8 cellular contexts compared by ENCODE assay signal in genomic region chr9:74016004-74016403, GRCh38.
"Had no signal": no experiment of that assay in that cellular context is flagged by ENCODE, and none has a peak within 500 bp of the region (broad histone marks: within the 10 kb centered on the region; RNA-seq: fewer than 3 reads in every experiment).

No MANE protein-coding gene starts in this region.

- H3K36me3 ChIP-seq: HAP-1 had no signal

- DNase-seq: GM23248, GOT3, H7, HFFc6, IMR-90 had no signal

- H3K9ac ChIP-seq: GM23248 had no signal

- ATAC-seq: HCT116 had no signal

- H2AFZ ChIP-seq: GM23248 had no signal

- H3K4me3 ChIP-seq: GM23248, HAP-1 had no signal

- H3K27ac ChIP-seq: GM23248, HL-60 had no signal

- H3K9me3 ChIP-seq: HAP-1 had no signal

- H3K4me1 ChIP-seq: HAP-1 had no signal
